Comparison of ENCODE assay signal across 25 cellular contexts in the genomic region with DNA sequence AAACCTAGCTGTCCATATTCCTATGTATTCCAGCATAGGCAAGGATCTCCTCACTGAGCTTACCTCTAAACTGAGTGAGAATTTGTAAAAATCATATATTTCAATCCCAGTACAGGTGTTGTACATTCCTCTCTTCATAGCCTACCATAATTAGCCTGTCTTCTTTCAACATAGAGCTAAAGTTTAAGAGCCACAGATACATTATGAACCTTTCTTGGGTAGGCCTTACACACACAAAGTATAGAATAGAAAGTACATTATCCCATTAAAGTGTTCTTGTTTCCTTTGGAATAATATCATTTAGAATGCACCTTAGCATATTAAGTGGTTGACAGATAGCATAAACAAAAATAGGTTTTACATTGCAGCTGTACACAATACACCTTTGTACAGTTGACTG.
"Had no signal": no experiment of that assay in that cellular context is flagged by ENCODE, and none has a peak within 500 bp of the region (broad histone marks: within the 10 kb centered on the region; RNA-seq: fewer than 3 reads in every experiment).

No MANE protein-coding gene starts in this region.

- H3K4me3 ChIP-seq: left lung, lower lobe of right lung, right atrium auricular region, right lobe of liver, smooth muscle cell, tibial nerve, uterus had no signal

- H3K27me3 ChIP-seq: left lung, neutrophil, right atrium auricular region, right lobe of liver, tibial nerve had no signal

- H3K9me3 ChIP-seq: left lung, lower lobe of right lung, neutrophil, right atrium auricular region, right lobe of liver, tibial nerve, uterus had no signal

- ATAC-seq: left colon; left lung; lower lobe of right lung; naive thymus-derived CD8-positive, alpha-beta T cell; right lobe of liver; stimulated activated memory B cell treated with anti-CD40 and anti-IgM and Interleukin-4, amounts not matched to agents 10 μg/mL and 1 μg/mL and 100 μg/mL, for 72 hours; stimulated activated naive CD8-positive, alpha-beta T cell treated with anti-CD3 and anti-CD28 coated beads, Interleukin-15, amount 100 ng/mL, for 72 hours had no signal

- H2AFZ ChIP-seq: parathyroid adenoma had no signal

- H3K79me2 ChIP-seq: parathyroid adenoma had no signal

- DNase-seq: hypothalamus; immature natural killer cell; kidney; left colon; left lung; lower lobe of right lung; mammary epithelial cell; mesenchymal stem cell; naive thymus-derived CD8-positive, alpha-beta T cell; occipital lobe; right lobe of liver; stimulated activated CD4-positive, alpha-beta T cell treated with anti-CD3 and anti-CD28 coated beads, Interleukin-1b, Interleukin-23, amount 100 ng/mL, for 48 hours; stimulated activated CD4-positive, alpha-beta T cell treated with anti-CD3 and anti-CD28 coated beads, Interleukin-2, amount 100 ng/mL, for 48 hours; stimulated activated CD4-positive, alpha-beta T cell treated with anti-CD3 and anti-CD28 coated beads, Interleukin-4, amount 100 ng/mL, for 4 hours; stimulated activated CD8-positive, alpha-beta memory T cell treated with anti-CD3 and anti-CD28 coated beads, Interleukin-4, amount 100 ng/mL, for 48 hours; stimulated activated naive CD4-positive, alpha-beta T cell treated with Interleukin-2 at 50 U/mL for 16 hours; stimulated activated naive CD8-positive, alpha-beta T cell treated with anti-CD3 and anti-CD28 coated beads, Interleukin-15, amount 100 ng/mL, for 72 hours; substantia nigra; uterus had no signal

- H3K4me2 ChIP-seq: smooth muscle cell had no signal

- H3K4me1 ChIP-seq: left lung, lower lobe of right lung, parathyroid adenoma, right atrium auricular region, right lobe of liver, tibial nerve, uterus had no signal

- H3K36me3 ChIP-seq: left lung, lower lobe of right lung, neutrophil, right atrium auricular region, right lobe of liver, tibial nerve, uterus had no signal

- H3K27ac ChIP-seq: left lung, lower lobe of right lung, neutrophil, parathyroid adenoma, right atrium auricular region, right lobe of liver, tibial nerve, uterus had no signal
